In genomic region chr20:58216334-58216733, GRCh38 we compare ENCODE assay signal across 24 cellular contexts. TPM values are rescaled to one million over a fixed set of nuclear protein-coding genes. Genes with fewer than 3 reads are reported as not detected.
"Had no signal": no experiment of that assay in that cellular context is flagged by ENCODE, and none has a peak within 500 bp of the region (broad histone marks: within the 10 kb centered on the region; RNA-seq: fewer than 3 reads in every experiment).

No MANE protein-coding gene starts in this region.

- H3K4me1 ChIP-seq: breast epithelium, esophagus muscularis mucosa, left ventricle myocardium inferior had no signal

- H3K27ac ChIP-seq: breast epithelium, esophagus muscularis mucosa, left ventricle myocardium inferior had no signal

- H3K4me3 ChIP-seq: breast epithelium, esophagus muscularis mucosa, left ventricle myocardium inferior had no signal

- DNase-seq: activated CD4-positive, alpha-beta T cell treated with anti-CD3 and anti-CD28 coated beads, Interleukin-2, amount 50 U/mL, for 4 hours; activated T-cell treated with anti-CD3 and anti-CD28 coated beads, Interleukin-2, amount 50 U/mL, for 72 hours; effector CD8-positive, alpha-beta T cell; foreskin melanocyte; glutamatergic neuron; hypothalamus; kidney; left ventricle myocardium inferior; mesendoderm; nucleus accumbens; stimulated activated naive B cell treated with anti-CD40 and anti-IgM and Interleukin-4, amounts not matched to agents 10 μg/mL and 1 μg/mL and 100 μg/mL, for 72 hours had no signal

- ATAC-seq: activated T-cell treated with anti-CD3 and anti-CD28 coated beads, Interleukin-2, amount 50 U/mL, for 72 hours; stimulated activated naive B cell treated with anti-CD40 and anti-IgM and Interleukin-4, amounts not matched to agents 10 μg/mL and 1 μg/mL and 100 μg/mL, for 72 hours had no signal

- H3K4me3 Mint-ChIP-seq: activated naive CD4-positive, alpha-beta T cell treated with anti-CD3 and anti-CD28 coated beads, Interleukin-2, amount 50 U/mL, for 24 hours; activated T-cell treated with anti-CD3 and anti-CD28 coated beads, Interleukin-2, amount 50 U/mL, for 72 hours; dendritic cell treated with granulocyte-macrophage colony-stimulating factor and Interleukin-4, amounts not matched to agents 40 ng/mL and 50 ng/mL, for 4 days; nephron; stimulated activated naive B cell treated with anti-CD40 and anti-IgM and Interleukin-4, amounts not matched to agents 10 μg/mL and 1 μg/mL and 100 μg/mL, for 72 hours had no signal

- H3K36me3 Mint-ChIP-seq: activated naive CD4-positive, alpha-beta T cell treated with anti-CD3 and anti-CD28 coated beads, Interleukin-2, amount 50 U/mL, for 24 hours had no signal

- H3K9me3 Mint-ChIP-seq: activated naive CD4-positive, alpha-beta T cell treated with anti-CD3 and anti-CD28 coated beads, Interleukin-2, amount 50 U/mL, for 24 hours had no signal

- H3K36me3 ChIP-seq: breast epithelium, esophagus muscularis mucosa, left ventricle myocardium inferior had no signal

- H3K27ac Mint-ChIP-seq: activated naive CD4-positive, alpha-beta T cell treated with anti-CD3 and anti-CD28 coated beads, Interleukin-2, amount 50 U/mL, for 24 hours; activated T-cell treated with anti-CD3 and anti-CD28 coated beads, Interleukin-2, amount 50 U/mL, for 72 hours; dendritic cell treated with granulocyte-macrophage colony-stimulating factor and Interleukin-4, amounts not matched to agents 40 ng/mL and 50 ng/mL, for 4 days; stimulated activated naive B cell treated with anti-CD40 and anti-IgM and Interleukin-4, amounts not matched to agents 10 μg/mL and 1 μg/mL and 100 μg/mL, for 72 hours had no signal

- H3K4me1 Mint-ChIP-seq: activated naive CD4-positive, alpha-beta T cell treated with anti-CD3 and anti-CD28 coated beads, Interleukin-2, amount 50 U/mL, for 24 hours; nephron; stimulated activated naive B cell treated with anti-CD40 and anti-IgM and Interleukin-4, amounts not matched to agents 10 μg/mL and 1 μg/mL and 100 μg/mL, for 72 hours had no signal

RNA-seq across cellular contexts. Expression of gene ANKRD60, which starts 12.1 kb away (rescaled TPM):
- total RNA-seq: activated CD8-positive, alpha-beta memory T cell treated with anti-CD3 and anti-CD28 coated beads for 36 hours; activated T-cell treated with anti-CD3 and anti-CD28 coated beads, Interleukin-2, amount 50 U/mL, for 72 hours; astrocyte; breast epithelium; cerebellum; esophagus muscularis mucosa; kidney; left ventricle myocardium inferior; renal cortical epithelial cell; T-helper 2 cell treated with Interferon-gamma antibody and Interleukin-4, amounts not matched to agents 100 ng/mL and 5 ng/mL, for 36 hours; urinary bladder had no signal
- polyA plus RNA-seq: adipose tissue, thymus, urinary bladder had no signal
